In genomic region chr2:75287624-75288313, GRCh38 we compare ENCODE assay signal across 15 cellular contexts.
DNase-seq lines count a peak whose midpoint lies in the region; ATAC-seq and TF ChIP-seq lines count a peak whose summit lies in the region.
"Had no signal": no experiment of that assay in that cellular context is flagged by ENCODE, and none has a peak within 500 bp of the region (broad histone marks: within the 10 kb centered on the region; RNA-seq: fewer than 3 reads in every experiment).

No MANE protein-coding gene starts in this region.

- H3K36me3 ChIP-seq in uterus, result no peaks in the 10 kb centered on the region

- no peaks in the 10 kb centered on the region for H3K9me3 ChIP-seq in uterus

- no peak overlapping the region for H3K4me3 ChIP-seq in uterus

- DNase-seq in kidney tubule cell (ENCODE audit: low spot score) (peak; percentile 17), NCI-H446 (lab: John Stamatoyannopoulos, UW) (no peak), uterus (no peak)
- DNase-seq in stimulated activated naive CD4-positive, alpha-beta T cell treated with Interleukin-2 at 50 U/mL for 16 hours (lab: John Stamatoyannopoulos, UW), result no peak
- DNase-seq in stimulated activated CD4-positive, alpha-beta T cell treated with anti-CD3 and anti-CD28 coated beads, Interleukin-2, amount 100 ng/mL, for 48 hours, result no peak
- DNase-seq: CD8-positive, alpha-beta memory T cell; foreskin melanocyte; H9; NCI-H1092 treated with DMSO at 0.1 percent for 48 hours; NCI-H69; stimulated activated CD4-positive, alpha-beta T cell treated with anti-CD3 and anti-CD28 coated beads, Interleukin-15, amount 100 ng/mL, for 24 hours had no signal

- ATAC-seq in GM18867 (IDR thresholded peaks at IDR 0.05; ENCODE audit: unreplicated experiment), result peak; percentile 73
- peak; percentile 72 for ATAC-seq in GM21528 (IDR thresholded peaks at IDR 0.05; ENCODE audit: low FRiP score, unreplicated experiment)
- peak; percentile 69 for ATAC-seq in HG03432 (IDR thresholded peaks at IDR 0.05; ENCODE audit: unreplicated experiment)
- ATAC-seq: left lobe of liver had no signal

- H3K4me1 ChIP-seq in uterus, result no peaks in the 10 kb centered on the region

- H3K27me3 ChIP-seq in uterus, result no peaks in the 10 kb centered on the region

- no peak for TF ChIP-seq CTCF in uterus (IDR thresholded peaks at IDR 0.05)

- TF ChIP-seq POLR2A in uterus (IDR thresholded peaks at IDR 0.05), result no peak

- H3K27ac ChIP-seq in uterus, result no peak overlapping the region

- intact Hi-C loops in uterus (cut with DNase I; ENCODE audit: low total_unique reads), result no loop called here
